15 cellular contexts compared by ENCODE assay signal in the genomic region with DNA sequence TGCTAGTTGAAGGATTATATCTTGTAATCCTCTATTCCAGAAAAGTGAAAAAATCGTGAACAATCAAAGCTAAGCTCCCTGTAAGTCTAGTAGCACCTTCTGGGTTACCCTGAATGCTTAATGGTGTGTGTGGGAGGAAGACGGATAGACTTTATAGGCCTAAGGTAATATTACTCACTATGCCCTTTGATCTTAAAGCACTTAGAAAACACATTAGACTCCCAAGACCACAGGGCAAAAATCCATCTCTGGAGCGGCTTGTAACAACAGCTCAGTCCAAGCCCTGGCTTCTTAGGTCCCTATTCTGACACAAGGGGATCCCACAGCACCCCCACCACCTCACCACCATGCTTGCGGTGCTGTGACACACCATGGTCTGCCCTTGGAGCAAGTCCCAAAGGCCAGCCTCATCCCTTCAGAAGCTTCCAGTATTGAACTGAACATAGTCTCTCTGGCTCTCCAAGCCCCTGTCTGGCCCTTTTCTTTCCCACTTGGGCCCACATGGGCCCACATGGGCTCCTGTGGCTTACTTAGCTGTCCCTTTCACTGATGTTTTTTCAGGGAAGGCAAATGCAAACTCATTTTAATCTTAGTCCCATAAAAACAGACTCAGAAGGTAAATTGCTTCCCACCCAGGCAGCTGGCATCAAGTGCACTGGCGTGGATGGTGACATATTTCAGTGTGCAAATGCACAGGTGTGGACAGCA. TPM values are rescaled to one million over a fixed set of nuclear protein-coding genes. Genes with fewer than 3 reads are reported as not detected.
DNase-seq lines count a peak whose midpoint lies in the region; FAIRE-seq and TF ChIP-seq lines count a peak whose summit lies in the region.
"Had no signal": no experiment of that assay in that cellular context is flagged by ENCODE, and none has a peak within 500 bp of the region (broad histone marks: within the 10 kb centered on the region; RNA-seq: fewer than 3 reads in every experiment).

No MANE protein-coding gene starts in this region.

- no peak for TF ChIP-seq POLR2A in erythroblast (IDR thresholded peaks at IDR 0.05; ENCODE audit: low read length)

- H3K9me3 ChIP-seq in small intestine (ENCODE audit: control insufficient read depth, low read depth), result no peaks in the 10 kb centered on the region
- H3K9me3 ChIP-seq: sigmoid colon had no signal

- peak overlapping the region; percentile 90 to 95 for H3K27ac ChIP-seq in small intestine (ENCODE audit: low read depth in 1 of 2, low read length in 1 of 2)
- H3K27ac ChIP-seq: C4-2B, sigmoid colon had no signal

- no peaks in the 10 kb centered on the region for H3K27me3 ChIP-seq in small intestine (ENCODE audit: control insufficient read depth in 2 of 2, insufficient read depth in 2 of 2, low read length in 2 of 2)
- H3K27me3 ChIP-seq: sigmoid colon had no signal

- DNase-seq in HPDE6-E6E7 (ENCODE audit: extremely low spot score) (peak; percentile 51), RCC 7860 (ENCODE audit: low spot score) (peak; percentile 58), fibroblast of mammary gland (ENCODE audit: low read depth) (peak; percentile 57), small intestine (peak; percentile 95), erythroblast (lab: John Stamatoyannopoulos, UW) (no peak), NCI-H446 treated with DMSO at 0.1 percent for 48 hours (lab: John Stamatoyannopoulos, UW) (no peak)
- DNase-seq in stimulated activated CD4-positive, alpha-beta T cell treated with anti-CD3 and anti-CD28 coated beads, Interleukin-2, amount 100 ng/mL, for 48 hours, result no peak
- DNase-seq: activated CD4-positive, alpha-beta T cell treated with anti-CD3 and anti-CD28 coated beads, Interleukin-2, amount 50 U/mL, for 48 hours; activated gamma-delta T cell; effector CD4-positive, alpha-beta T cell; natural killer cell; NCI-H524; sigmoid colon; T1000 had no signal

- H3K4me3 ChIP-seq in fibroblast of mammary gland (ENCODE audit: control insufficient read depth, low read depth, low read length) (no peak overlapping the region), small intestine (ENCODE audit: low read depth in 1 of 2, low read length in 2 of 2) (no peak overlapping the region)
- H3K4me3 ChIP-seq: sigmoid colon had no signal

- 16 to 55% (median 31%) methylated on average over 5 of the region's 5 CpGs for WGBS in small intestine, 3 donors

- TF ChIP-seq CTCF in fibroblast of mammary gland (conservative IDR thresholded peaks at IDR 0.05; ENCODE audit: control insufficient read depth, insufficient read depth, low read depth, low read length), result no peak

- FAIRE-seq in RCC 7860 (lab: Jason Lieb, UNC) (peak; percentile 75), small intestine (lab: Jason Lieb, UNC) (no peak)

- H3K4me1 ChIP-seq in small intestine (ENCODE audit: control insufficient read depth in 2 of 2, insufficient read depth in 1 of 2, low read depth in 1 of 2, low read length in 1 of 2), result peaks cover 0 to 9% of the 10 kb centered on the region in 2 donors

- H3K36me3 ChIP-seq in small intestine (ENCODE audit: control insufficient read depth in 2 of 2, insufficient read depth in 2 of 2, low read length in 2 of 2), result no peaks in the 10 kb centered on the region
- H3K36me3 ChIP-seq: sigmoid colon had no signal

RNA-seq across cellular contexts. Expression of a gene that starts 28.3 kb away (rescaled TPM):
- polyA plus RNA-seq in small intestine, result 100 to 1,000 TPM in 2 of 3 donors, 10 to 100 TPM in 1; 44.1 to 198 (median 119) TPM

RNA-seq across cellular contexts. Expression of a gene that starts 59.1 kb away (rescaled TPM):
- polyA plus RNA-seq in small intestine, result under 1 TPM in 1 of 3 donors, not detected in 2; 0.69 TPM

Comparison
In these comparisons a context has a peak if more than half of its experiments do, and no peak if none do; other contexts are left out.
1. DNase-seq: peak in HPDE6-E6E7 (single experiment), RCC 7860 (single experiment), fibroblast of mammary gland (single experiment) and small intestine (single experiment); none in erythroblast (0 of 2), NCI-H446 treated with DMSO at 0.1 percent for 48 hours (single experiment) and stimulated activated CD4-positive, alpha-beta T cell treated with anti-CD3 and anti-CD28 coated beads, Interleukin-2, amount 100 ng/mL, for 48 hours (0 of 2).